Comparison of ENCODE assay signal across 1 cellular context in genomic region chr17:37759014-37759637, GRCh38.
TF ChIP-seq lines count a peak whose summit lies in the region.

No MANE protein-coding gene starts in this region.

TF ChIP-seq in SK-N-SH, 30 proteins besides CTCF, POLR2A, EP300 and RAD21:
- no peak for TF ChIP-seq PBX3 (IDR thresholded peaks at IDR 0.05)
- no peak for TF ChIP-seq FOXM1 (IDR thresholded peaks at IDR 0.05; ENCODE audit: low read depth)
- TF ChIP-seq, protein P1, sequence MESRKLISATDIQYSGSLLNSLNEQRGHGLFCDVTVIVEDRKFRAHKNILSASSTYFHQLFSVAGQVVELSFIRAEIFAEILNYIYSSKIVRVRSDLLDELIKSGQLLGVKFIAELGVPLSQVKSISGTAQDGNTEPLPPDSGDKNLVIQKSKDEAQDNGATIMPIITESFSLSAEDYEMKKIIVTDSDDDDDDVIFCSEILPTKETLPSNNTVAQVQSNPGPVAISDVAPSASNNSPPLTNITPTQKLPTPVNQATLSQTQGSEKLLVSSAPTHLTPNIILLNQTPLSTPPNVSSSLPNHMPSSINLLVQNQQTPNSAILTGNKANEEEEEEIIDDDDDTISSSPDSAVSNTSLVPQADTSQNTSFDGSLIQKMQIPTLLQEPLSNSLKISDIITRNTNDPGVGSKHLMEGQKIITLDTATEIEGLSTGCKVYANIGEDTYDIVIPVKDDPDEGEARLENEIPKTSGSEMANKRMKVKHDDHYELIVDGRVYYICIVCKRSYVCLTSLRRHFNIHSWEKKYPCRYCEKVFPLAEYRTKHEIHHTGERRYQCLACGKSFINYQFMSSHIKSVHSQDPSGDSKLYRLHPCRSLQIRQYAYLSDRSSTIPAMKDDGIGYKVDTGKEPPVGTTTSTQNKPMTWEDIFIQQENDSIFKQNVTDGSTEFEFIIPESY (IDR thresholded peaks at IDR 0.05; ENCODE audit: borderline replicate concordance, low read depth) = no peak
- no peak for TF ChIP-seq MEF2A (IDR thresholded peaks at IDR 0.05; ENCODE audit: borderline replicate concordance, low read depth)
- TF ChIP-seq MXI1 (IDR thresholded peaks at IDR 0.05; ENCODE audit: low read depth, low read length) = no peak
- no peak for TF ChIP-seq JUND (IDR thresholded peaks at IDR 0.05)
- no peak for TF ChIP-seq POLR2AphosphoS5 (IDR thresholded peaks at IDR 0.05; ENCODE audit: low read depth, low read length)
- TF ChIP-seq TEAD4 (IDR thresholded peaks at IDR 0.05; ENCODE audit: borderline replicate concordance, insufficient read depth) = no peak
- TF ChIP-seq GATA2 (CRISPR knock-in tag; IDR thresholded peaks at IDR 0.05) = no peak
- TF ChIP-seq CHD2 (IDR thresholded peaks at IDR 0.05; ENCODE audit: low read length, partially characterized antibody) = no peak
- TF ChIP-seq, protein P2, sequence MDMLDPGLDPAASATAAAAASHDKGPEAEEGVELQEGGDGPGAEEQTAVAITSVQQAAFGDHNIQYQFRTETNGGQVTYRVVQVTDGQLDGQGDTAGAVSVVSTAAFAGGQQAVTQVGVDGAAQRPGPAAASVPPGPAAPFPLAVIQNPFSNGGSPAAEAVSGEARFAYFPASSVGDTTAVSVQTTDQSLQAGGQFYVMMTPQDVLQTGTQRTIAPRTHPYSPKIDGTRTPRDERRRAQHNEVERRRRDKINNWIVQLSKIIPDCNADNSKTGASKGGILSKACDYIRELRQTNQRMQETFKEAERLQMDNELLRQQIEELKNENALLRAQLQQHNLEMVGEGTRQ (IDR thresholded peaks at IDR 0.05; ENCODE audit: borderline replicate concordance, low read depth, low read length) = no peak
- TF ChIP-seq, protein P3, sequence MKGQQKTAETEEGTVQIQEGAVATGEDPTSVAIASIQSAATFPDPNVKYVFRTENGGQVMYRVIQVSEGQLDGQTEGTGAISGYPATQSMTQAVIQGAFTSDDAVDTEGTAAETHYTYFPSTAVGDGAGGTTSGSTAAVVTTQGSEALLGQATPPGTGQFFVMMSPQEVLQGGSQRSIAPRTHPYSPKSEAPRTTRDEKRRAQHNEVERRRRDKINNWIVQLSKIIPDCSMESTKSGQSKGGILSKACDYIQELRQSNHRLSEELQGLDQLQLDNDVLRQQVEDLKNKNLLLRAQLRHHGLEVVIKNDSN (IDR thresholded peaks at IDR 0.05; ENCODE audit: borderline replicate concordance, low read depth) = no peak
- TF ChIP-seq RXRA (IDR thresholded peaks at IDR 0.05; ENCODE audit: borderline replicate concordance, low read depth) = no peak
- TF ChIP-seq SMC3 (IDR thresholded peaks at IDR 0.05; ENCODE audit: low read depth, low read length) = no peak
- no peak for TF ChIP-seq RCOR1 (IDR thresholded peaks at IDR 0.05; ENCODE audit: low read length)
- TF ChIP-seq ELF1 (IDR thresholded peaks at IDR 0.05) = no peak
